In genomic region chr18:8389391-8390340, GRCh38 we compare ENCODE assay signal across 8 cellular contexts.
DNase-seq lines count a peak whose midpoint lies in the region; ATAC-seq and TF ChIP-seq lines count a peak whose summit lies in the region.

No MANE protein-coding gene starts in this region.

- H3K4ac ChIP-seq in IMR-90 (ENCODE audit: low read depth, low read length): no peak overlapping the region

- H3K9me3 ChIP-seq in IMR-90 (ENCODE audit: control insufficient read depth, insufficient read depth, low read length) (no peaks in the 10 kb centered on the region), left lung (no peaks in the 10 kb centered on the region), suprapubic skin (no peaks in the 10 kb centered on the region)

- TF ChIP-seq RAD21 in IMR-90 (IDR thresholded peaks at IDR 0.05; ENCODE audit: low read length): peak; percentile 87

- H3K27me3 ChIP-seq in IMR-90 (ENCODE audit: control insufficient read depth, insufficient read depth, low read length) (no peaks in the 10 kb centered on the region), left lung (no peaks in the 10 kb centered on the region), suprapubic skin (no peaks in the 10 kb centered on the region)

- no peak overlapping the region for H4K8ac ChIP-seq in IMR-90 (ENCODE audit: low read depth in 2 of 2, low read length in 2 of 2)

- TF ChIP-seq POLR2A in IMR-90 (IDR thresholded peaks at IDR 0.05; ENCODE audit: low read depth, low read length): no peak
- TF ChIP-seq POLR2A in suprapubic skin (IDR thresholded peaks at IDR 0.05): no peak

- no peak overlapping the region for H3K4me2 ChIP-seq in IMR-90 (ENCODE audit: low read depth, low read length)

- no TSS peak for BruUV-seq in IMR-90 (replicated peaks; lab: Mats Ljungman, UMichigan)

- no peak overlapping the region for H4K5ac ChIP-seq in IMR-90 (ENCODE audit: low read depth, low read length)

- no peak overlapping the region for H3K14ac ChIP-seq in IMR-90 (replicated peaks; ENCODE audit: low read depth, low read length)

- H4K91ac ChIP-seq in IMR-90 (ENCODE audit: insufficient read depth, low read depth, low read length): no peak overlapping the region

- CTCF ChIA-PET in IMR-90 (lab: Yijun Ruan, JAX): interaction anchor here (0.5 to 1.5 kb wide), 12 partner anchors 15 to 654 kb away, joined by 3 to 5 read pairs (median 3); no protein-coding TSS in a partner anchor

- no peaks in the 10 kb centered on the region for H3K9me1 ChIP-seq in IMR-90 (ENCODE audit: insufficient read depth, low read length)

- dilution Hi-C loops in IMR-90 (cut with HindIII; ENCODE audit: low sequenced_read_pairs, unreplicated experiment): no loop called here

- H2AFZ ChIP-seq in IMR-90 (replicated peaks; ENCODE audit: low read length, poor library complexity): no peak overlapping the region

- POLR2A ChIA-PET in IMR-90 (lab: Charles Lee; ENCODE audit: unreplicated experiment): no interaction called here

- no CpG with 5 or more reads among the region's 14 CpGs for WGBS in IMR-90 (ENCODE audit: extremely low coverage in 2 of 2, insufficient read length in 1 of 2), 2 experiments
- 70% methylated on average over 14 of the region's 14 CpGs for WGBS in suprapubic skin

- no peak overlapping the region for H3K18ac ChIP-seq in IMR-90 (ENCODE audit: low read depth, low read length)

- H3K36me3 ChIP-seq in IMR-90 (ENCODE audit: control insufficient read depth, insufficient read depth, low read length) (peaks cover 30% of the 10 kb centered on the region), left lung (peaks cover 0 to 58% of the 10 kb centered on the region in 2 donors), suprapubic skin (peaks cover 8% of the 10 kb centered on the region)

- H3K23ac ChIP-seq in IMR-90 (ENCODE audit: low read depth, low read length): no peak overlapping the region

- no peak overlapping the region for H2BK15ac ChIP-seq in IMR-90 (ENCODE audit: low read depth, low read length)

- H2BK20ac ChIP-seq in IMR-90 (ENCODE audit: low read depth, low read length): no peak overlapping the region

- no peak overlapping the region for H3K4me3 ChIP-seq in IMR-90 (ENCODE audit: insufficient read depth, low read depth, low read length)
- H3K4me3 ChIP-seq in coronary artery: no peak overlapping the region
- no peak overlapping the region for H3K4me3 ChIP-seq in left lung
- H3K4me3 ChIP-seq in suprapubic skin: no peak overlapping the region

- no peak overlapping the region for H2BK120ac ChIP-seq in IMR-90 (ENCODE audit: low read depth, low read length)

- no peak overlapping the region for H2AK9ac ChIP-seq in IMR-90 (replicated peaks; ENCODE audit: low read depth, low read length, poor library complexity)

- TF ChIP-seq CTCF in IMR-90 (conservative IDR thresholded peaks at IDR 0.05; ENCODE audit: low read depth, low read length) (peak; percentile 78), coronary artery (IDR thresholded peaks at IDR 0.05) (peak; percentile 49), left lung (IDR thresholded peaks at IDR 0.05) (peak; percentile 54 to 70), suprapubic skin (IDR thresholded peaks at IDR 0.05) (peak; percentile 34 to 70)

- ATAC-seq in IMR-90 (ENCODE audit: low read depth) (peak; percentile 60; the same call in 1 of the 2 replicates), left lung (peak; percentile 97), GM21825 (IDR thresholded peaks at IDR 0.05; ENCODE audit: unreplicated experiment) (no peak)

- intact Hi-C loops in IMR-90 (cut with micrococcal nuclease): loop anchor here (5.0 kb wide), 2 partner anchors 602 to 822 kb away; partner anchors contain the start of gene PTPRM
- intact Hi-C loops in left lung (cut with DNase I): no loop called here

- H3K56ac ChIP-seq in IMR-90 (ENCODE audit: extremely low read depth, insufficient read depth, low read length): no peak overlapping the region

- H3K9ac ChIP-seq in IMR-90 (ENCODE audit: low read depth, low read length): no peak overlapping the region

- DNase-seq in SIG-M5 treated with dmso at 0.1 percent for 504 hours (lab: John Stamatoyannopoulos, UW; ENCODE audit: unreplicated experiment) (peak; percentile 9), SIG-M5 (lab: John Stamatoyannopoulos, UW) (no peak), IMR-90 (peak; percentile 78), RKO (ENCODE audit: low spot score) (peak; percentile 49), coronary artery (ENCODE audit: low spot score) (no peak), left lung (peak in 1 of 2 donors; percentile 66), suprapubic skin (ENCODE audit: low spot score in 2 of 2) (no peak)

- H2AK5ac ChIP-seq in IMR-90 (ENCODE audit: low read depth, low read length): no peak overlapping the region

- H4K20me1 ChIP-seq in IMR-90 (ENCODE audit: insufficient read depth, low read length): peaks cover 3% of the 10 kb centered on the region; the same call in 1 of the 2 replicates

- TF ChIP-seq EP300 in suprapubic skin (IDR thresholded peaks at IDR 0.05): no peak

- H2BK5ac ChIP-seq in IMR-90 (ENCODE audit: low read depth, low read length, poor library complexity, severe bottlenecking): no peak overlapping the region

- no peaks in the 10 kb centered on the region for H3K79me1 ChIP-seq in IMR-90 (ENCODE audit: low read depth in 1 of 2, low read length in 2 of 2)

- H3K4me1 ChIP-seq in IMR-90 (ENCODE audit: control insufficient read depth, insufficient read depth, low read length) (peaks cover 2% of the 10 kb centered on the region; the same call in 1 of the 2 replicates), left lung (no peaks in the 10 kb centered on the region), suprapubic skin (no peaks in the 10 kb centered on the region)

- in situ Hi-C loops in IMR-90 (cut with MboI; ENCODE audit: low sequenced_read_pairs): loop anchor here (25.0 kb wide), 1 partner anchor 602 kb away; no protein-coding TSS in a partner anchor

- H3K27ac ChIP-seq in IMR-90 (ENCODE audit: insufficient read depth, low read length): no peak overlapping the region
- no peak overlapping the region for H3K27ac ChIP-seq in coronary artery
- H3K27ac ChIP-seq in left lung: no peak overlapping the region
- no peak overlapping the region for H3K27ac ChIP-seq in suprapubic skin

TF ChIP-seq in IMR-90, 13 proteins besides CTCF, POLR2A, EP300 and RAD21:
- no peak for TF ChIP-seq MAZ (IDR thresholded peaks at IDR 0.05; ENCODE audit: borderline replicate concordance, low read depth, low read length)
- TF ChIP-seq SMC3 (IDR thresholded peaks at IDR 0.05; ENCODE audit: low read depth, low read length): peak; percentile 71

Comparison
In these comparisons a context has a peak if more than half of its experiments do, and no peak if none do; other contexts are left out.
1. DNase-seq: peak in SIG-M5 treated with dmso at 0.1 percent for 504 hours (single experiment), IMR-90 (single experiment) and RKO (single experiment); none in SIG-M5 (single experiment), coronary artery (single experiment) and suprapubic skin (0 of 2).
2. Peak in every context shown above with its lines, with median percentiles within 50 percentile points of each other: CTCF ChIP-seq.